ENCODE assay signal across 12 cellular contexts in genomic region chr4:108029731-108030130, GRCh38. TPM values are rescaled to one million over a fixed set of nuclear protein-coding genes. Genes with fewer than 3 reads are reported as not detected.
DNase-seq lines count a peak whose midpoint lies in the region; ATAC-seq lines count a peak whose summit lies in the region.
"Had no signal": no experiment of that assay in that cellular context is flagged by ENCODE, and none has a peak within 500 bp of the region (broad histone marks: within the 10 kb centered on the region; RNA-seq: fewer than 3 reads in every experiment).

No MANE protein-coding gene starts in this region.

- DNase-seq in activated naive CD4-positive, alpha-beta T cell (lab: John Stamatoyannopoulos, UW), result no peak
- DNase-seq in T-helper 17 cell, result no peak
- DNase-seq in stimulated activated naive B cell treated with anti-CD40 and anti-IgM and Interleukin-4, amounts not matched to agents 10 μg/mL and 1 μg/mL and 100 μg/mL, for 72 hours, result no peak
- DNase-seq in NCI-H2029 (lab: John Stamatoyannopoulos, UW), result no peak
- DNase-seq in NCI-H1436 (lab: John Stamatoyannopoulos, UW), result no peak
- DNase-seq: GDM1, kidney, natural killer cell, uterus had no signal

- H3K27me3 Mint-ChIP-seq in activated naive CD4-positive, alpha-beta T cell treated with anti-CD3 and anti-CD28 coated beads, Interleukin-2, amount 50 U/mL, for 24 hours, result no peaks in the 10 kb centered on the region
- H3K27me3 Mint-ChIP-seq in T-helper 17 cell, result no peaks in the 10 kb centered on the region
- H3K27me3 Mint-ChIP-seq in stimulated activated naive B cell treated with anti-CD40 and anti-IgM and Interleukin-4, amounts not matched to agents 10 μg/mL and 1 μg/mL and 100 μg/mL, for 72 hours, result no peaks in the 10 kb centered on the region

- ATAC-seq in T-helper 17 cell, result peak; percentile 5
- peak; percentile 17 for ATAC-seq in esophagus mucosa
- ATAC-seq in stimulated activated naive B cell treated with anti-CD40 and anti-IgM and Interleukin-4, amounts not matched to agents 10 μg/mL and 1 μg/mL and 100 μg/mL, for 72 hours (replicated peaks), result no peak

- H3K4me1 Mint-ChIP-seq in activated naive CD4-positive, alpha-beta T cell treated with anti-CD3 and anti-CD28 coated beads, Interleukin-2, amount 50 U/mL, for 24 hours, result peaks cover 63% of the 10 kb centered on the region
- H3K4me1 Mint-ChIP-seq in T-helper 17 cell, result peaks cover 25% of the 10 kb centered on the region
- H3K4me1 Mint-ChIP-seq in stimulated activated naive B cell treated with anti-CD40 and anti-IgM and Interleukin-4, amounts not matched to agents 10 μg/mL and 1 μg/mL and 100 μg/mL, for 72 hours, result peaks cover 9 to 18% of the 10 kb centered on the region in 2 donors

- no peaks in the 10 kb centered on the region for H3K9me3 Mint-ChIP-seq in activated naive CD4-positive, alpha-beta T cell treated with anti-CD3 and anti-CD28 coated beads, Interleukin-2, amount 50 U/mL, for 24 hours
- no peaks in the 10 kb centered on the region for H3K9me3 Mint-ChIP-seq in stimulated activated naive B cell treated with anti-CD40 and anti-IgM and Interleukin-4, amounts not matched to agents 10 μg/mL and 1 μg/mL and 100 μg/mL, for 72 hours
- H3K9me3 Mint-ChIP-seq: natural killer cell had no signal

- peak overlapping the region; percentile 52 for H3K27ac ChIP-seq in subcutaneous abdominal adipose tissue (ENCODE audit: low read depth, low read length)
- H3K27ac ChIP-seq: uterus had no signal

- no peaks in the 10 kb centered on the region for H3K9me3 ChIP-seq in T-helper 17 cell (ENCODE audit: control insufficient read depth, low read length, poor library complexity, severe bottlenecking)
- no peaks in the 10 kb centered on the region for H3K9me3 ChIP-seq in subcutaneous abdominal adipose tissue (ENCODE audit: control insufficient read depth in 5 of 5, low read length in 5 of 5)
- H3K9me3 ChIP-seq: uterus had no signal

- peak overlapping the region; percentile 99 for H3K27ac Mint-ChIP-seq in activated naive CD4-positive, alpha-beta T cell treated with anti-CD3 and anti-CD28 coated beads, Interleukin-2, amount 50 U/mL, for 24 hours
- peak overlapping the region; percentile 95 for H3K27ac Mint-ChIP-seq in T-helper 17 cell
- no peak overlapping the region for H3K27ac Mint-ChIP-seq in stimulated activated naive B cell treated with anti-CD40 and anti-IgM and Interleukin-4, amounts not matched to agents 10 μg/mL and 1 μg/mL and 100 μg/mL, for 72 hours

- peaks cover 32 to 86% (median 73%) of the 10 kb centered on the region in 5 donors for H3K36me3 ChIP-seq in subcutaneous abdominal adipose tissue (ENCODE audit: control insufficient read depth in 5 of 5, insufficient read depth in 5 of 5, low read length in 5 of 5)
- H3K36me3 ChIP-seq: uterus had no signal

- H3K4me1 ChIP-seq in subcutaneous abdominal adipose tissue (ENCODE audit: control insufficient read depth in 5 of 5, insufficient read depth in 5 of 5, low read length in 5 of 5), result peaks cover 0 to 14% (median 3%) of the 10 kb centered on the region in 5 donors
- H3K4me1 ChIP-seq: uterus had no signal

- peak overlapping the region; percentile 76 for H3K4me3 Mint-ChIP-seq in activated naive CD4-positive, alpha-beta T cell treated with anti-CD3 and anti-CD28 coated beads, Interleukin-2, amount 50 U/mL, for 24 hours
- peak overlapping the region; percentile 70 for H3K4me3 Mint-ChIP-seq in T-helper 17 cell
- no peak overlapping the region for H3K4me3 Mint-ChIP-seq in stimulated activated naive B cell treated with anti-CD40 and anti-IgM and Interleukin-4, amounts not matched to agents 10 μg/mL and 1 μg/mL and 100 μg/mL, for 72 hours
- H3K4me3 Mint-ChIP-seq: natural killer cell had no signal

- peaks cover 3% of the 10 kb centered on the region for H3K36me3 Mint-ChIP-seq in activated naive CD4-positive, alpha-beta T cell treated with anti-CD3 and anti-CD28 coated beads, Interleukin-2, amount 50 U/mL, for 24 hours
- H3K36me3 Mint-ChIP-seq in T-helper 17 cell (ENCODE audit: low read depth), result peaks cover 3% of the 10 kb centered on the region
- H3K36me3 Mint-ChIP-seq in stimulated activated naive B cell treated with anti-CD40 and anti-IgM and Interleukin-4, amounts not matched to agents 10 μg/mL and 1 μg/mL and 100 μg/mL, for 72 hours, result peaks cover 32 to 52% of the 10 kb centered on the region in 2 donors
- H3K36me3 Mint-ChIP-seq: natural killer cell had no signal

- no peak overlapping the region for H3K9ac ChIP-seq in subcutaneous abdominal adipose tissue (ENCODE audit: low read length in 5 of 5)

- no peaks in the 10 kb centered on the region for H3K27me3 ChIP-seq in subcutaneous abdominal adipose tissue (ENCODE audit: control insufficient read depth in 5 of 5, insufficient read depth in 4 of 5, low read length in 5 of 5)
- H3K27me3 ChIP-seq: uterus had no signal

- H3K4me3 ChIP-seq in subcutaneous abdominal adipose tissue (ENCODE audit: low read depth in 1 of 5, low read length in 5 of 5), result no peak overlapping the region
- H3K4me3 ChIP-seq: uterus had no signal

RNA-seq across cellular contexts. Expression of gene HADH, which starts 40.0 kb away (rescaled TPM):
- total RNA-seq in T-helper 17 cell, result 10 to 100 TPM; 10.5 to 13.3 TPM
- total RNA-seq in esophagus mucosa, result 32.8 TPM

Comparison
In these comparisons a context has a peak if more than half of its experiments do, and no peak if none do; other contexts are left out.
1. H3K4me3 Mint-ChIP-seq: peak in activated naive CD4-positive, alpha-beta T cell treated with anti-CD3 and anti-CD28 coated beads, Interleukin-2, amount 50 U/mL, for 24 hours (single experiment) and T-helper 17 cell (single experiment); none in stimulated activated naive B cell treated with anti-CD40 and anti-IgM and Interleukin-4, amounts not matched to agents 10 μg/mL and 1 μg/mL and 100 μg/mL, for 72 hours (0 of 2).
2. ATAC-seq: peak in T-helper 17 cell (single experiment) and esophagus mucosa (single experiment); none in stimulated activated naive B cell treated with anti-CD40 and anti-IgM and Interleukin-4, amounts not matched to agents 10 μg/mL and 1 μg/mL and 100 μg/mL, for 72 hours (0 of 2).